30 cellular contexts compared by ENCODE assay signal in genomic region chr18:54956506-54956905, GRCh38. TPM values are rescaled to one million over a fixed set of nuclear protein-coding genes. Genes with fewer than 3 reads are reported as not detected.
"Had no signal": no experiment of that assay in that cellular context is flagged by ENCODE, and none has a peak within 500 bp of the region (broad histone marks: within the 10 kb centered on the region; RNA-seq: fewer than 3 reads in every experiment).

No MANE protein-coding gene starts in this region.

- H3K9me3 Mint-ChIP-seq: activated B cell treated with CpG ODN at 0.5 μM for 24 hours; activated CD8-positive, alpha-beta T cell treated with anti-CD3 and anti-CD28 coated beads for 36 hours; activated T-cell treated with anti-CD3 and anti-CD28 coated beads, Interleukin-2, amount 50 U/mL, for 4 hours; activated T-helper 17 cell treated with anti-CD3 and anti-CD28 coated beads, Interleukin-2, amount 50 U/mL, for 72 hours; T-helper 2 cell treated with Interferon-gamma antibody and Interleukin-4, amounts not matched to agents 5 μg/mL and 100 μg/mL, for 36 hours had no signal

- H3K4me1 ChIP-seq: colonic mucosa had no signal

- ATAC-seq: activated CD4-positive, CD25-positive, alpha-beta regulatory T cell treated with anti-CD3 and anti-CD28 coated beads, Interleukin-2, amount 50 U/mL, for 24 hours; activated CD8-positive, alpha-beta T cell treated with anti-CD3 and anti-CD28 coated beads for 36 hours; activated T-cell treated with anti-CD3 and anti-CD28 coated beads, Interleukin-2, amount 50 U/mL, for 4 hours; activated T-helper 17 cell treated with anti-CD3 and anti-CD28 coated beads, Interleukin-2, amount 50 U/mL, for 72 hours; body of pancreas; T-helper 17 cell had no signal

- H3K27ac Mint-ChIP-seq: activated B cell treated with CpG ODN at 0.5 μM for 24 hours; activated CD8-positive, alpha-beta T cell treated with anti-CD3 and anti-CD28 coated beads for 36 hours; activated naive CD8-positive, alpha-beta T cell; activated T-helper 17 cell treated with anti-CD3 and anti-CD28 coated beads, Interleukin-2, amount 50 U/mL, for 72 hours; T-helper 17 cell; T-helper 2 cell treated with Interferon-gamma antibody and Interleukin-4, amounts not matched to agents 5 μg/mL and 100 μg/mL, for 36 hours had no signal

- H3K4me3 ChIP-seq: body of pancreas, cardiac muscle cell, colonic mucosa had no signal

- H3K9me3 ChIP-seq: body of pancreas, colonic mucosa had no signal

- H3K27me3 ChIP-seq: body of pancreas, colonic mucosa had no signal

- H3K27ac ChIP-seq: body of pancreas, cardiac muscle cell, colonic mucosa, epithelial cell of prostate, WERI-Rb-1 had no signal

- H3K4me1 Mint-ChIP-seq: activated T-helper 17 cell treated with anti-CD3 and anti-CD28 coated beads, Interleukin-2, amount 50 U/mL, for 72 hours had no signal

- H3K36me3 Mint-ChIP-seq: activated naive CD8-positive, alpha-beta T cell had no signal

- DNase-seq: activated B cell treated with CpG ODN at 0.5 μM for 24 hours; activated CD4-positive, alpha-beta T cell treated with anti-CD3 and anti-CD28 coated beads for 48 hours; activated CD4-positive, alpha-beta T cell treated with anti-CD3 and anti-CD28 coated beads, Interleukin-2, amount 50 U/mL, for 1 hour; activated CD4-positive, alpha-beta T cell treated with anti-CD3 and anti-CD28 coated beads, Interleukin-2, amount 50 U/mL, for 48 hours; activated CD8-positive, alpha-beta memory T cell treated with anti-CD3 and anti-CD28 coated beads for 24 hours; activated CD8-positive, alpha-beta T cell treated with anti-CD3 and anti-CD28 coated beads for 36 hours; activated effector memory CD4-positive, alpha-beta T cell treated with Interleukin-2 at 50 U/mL for 16 hours; activated gamma-delta T cell treated with Interleukin-2 at 50 U/mL for 16 hours; activated naive CD4-positive, alpha-beta T cell treated with anti-CD3 and anti-CD28 coated beads, Interleukin-2, amount 50 U/mL, for 16 hours; activated naive CD4-positive, alpha-beta T cell treated with Interleukin-2 at 50 U/mL for 16 hours; activated T-cell treated with anti-CD3 and anti-CD28 coated beads, Interleukin-2, amount 50 U/mL, for 4 hours; amniotic stem cell; anterior cingulate cortex; body of pancreas; central memory CD4-positive, alpha-beta T cell; cerebellar nuclear complex; colonic mucosa; effector CD8-positive, alpha-beta T cell; foreskin fibroblast; head of caudate nucleus; T-helper 1 cell; T-helper 17 cell; T1000; WERI-Rb-1 had no signal

- H3K4me3 Mint-ChIP-seq: activated B cell treated with CpG ODN at 0.5 μM for 24 hours; activated CD8-positive, alpha-beta T cell treated with anti-CD3 and anti-CD28 coated beads for 36 hours; activated naive CD8-positive, alpha-beta T cell; activated T-cell treated with anti-CD3 and anti-CD28 coated beads, Interleukin-2, amount 50 U/mL, for 4 hours; activated T-helper 17 cell treated with anti-CD3 and anti-CD28 coated beads, Interleukin-2, amount 50 U/mL, for 72 hours; T-helper 17 cell; T-helper 2 cell treated with Interferon-gamma antibody and Interleukin-4, amounts not matched to agents 5 μg/mL and 100 μg/mL, for 36 hours had no signal

- H3K36me3 ChIP-seq: cardiac muscle cell, colonic mucosa, WERI-Rb-1 had no signal

RNA-seq across cellular contexts. Expression of gene CCDC68, which starts 2.8 kb away (rescaled TPM):
- total RNA-seq: activated CD8-positive, alpha-beta T cell treated with anti-CD3 and anti-CD28 coated beads for 36 hours; activated T-cell treated with anti-CD3 and anti-CD28 coated beads, Interleukin-2, amount 50 U/mL, for 4 hours; T-helper 17 cell had no signal
